In genomic region chr4:3530663-3531254, GRCh38 we compare ENCODE assay signal across 8 cellular contexts. TPM values are rescaled to one million over a fixed set of nuclear protein-coding genes. Genes with fewer than 3 reads are reported as not detected.
A peak's percentile ranks its signal among the peaks of the same experiment; 100 is the strongest.
DNase-seq lines count a peak whose midpoint lies in the region; ATAC-seq, FAIRE-seq and TF ChIP-seq lines count a peak whose summit lies in the region.

No MANE protein-coding gene starts in this region.

- H3K27me3 Mint-ChIP-seq in CD8-positive, alpha-beta T cell (ENCODE audit: low read depth): no peaks in the 10 kb centered on the region

- intact Hi-C loops in CD8-positive, alpha-beta T cell (cut with DNase I, micrococcal nuclease): loop anchor here in 1 of 2 experiments (5.0 kb wide), 4 partner anchors 238 to 762 kb away; partner anchors contain the start of genes LYAR, RGS12 and ZBTB49
- intact Hi-C loops in endothelial cell of umbilical vein (cut with micrococcal nuclease): loop anchor here (1.0 to 5.0 kb wide), 2 partner anchors 332 to 425 kb away; no protein-coding TSS in a partner anchor

- peak overlapping the region; percentile 73; the same call in 1 of the 2 replicates for H3K9ac ChIP-seq in OCI-LY3 (ENCODE audit: low read length)
- H3K9ac ChIP-seq in endothelial cell of umbilical vein (replicated peaks; ENCODE audit: extremely low read depth, insufficient read depth, low read length): no peak overlapping the region

- CTCF ChIA-PET in CD8-positive, alpha-beta T cell (lab: Charles Lee): no interaction called here
- CTCF ChIA-PET in endothelial cell of umbilical vein (lab: Charles Lee): no interaction called here
- CTCF ChIA-PET in HEK293T (lab: Yijun Ruan, JAX): no interaction called here

- no peaks in the 10 kb centered on the region for H3K9me3 ChIP-seq in CD8-positive, alpha-beta T cell (ENCODE audit: low read length)
- H3K9me3 ChIP-seq in OCI-LY3 (ENCODE audit: insufficient read depth, low read length) (no peaks in the 10 kb centered on the region), endothelial cell of umbilical vein (replicated peaks; ENCODE audit: control insufficient read depth, insufficient read depth, low read length) (no peaks in the 10 kb centered on the region), osteoblast (ENCODE audit: low read depth, low read length) (no peaks in the 10 kb centered on the region)

- ATAC-seq in CD8-positive, alpha-beta T cell: no peak
- no peak for ATAC-seq in HG02610 (IDR thresholded peaks at IDR 0.05; ENCODE audit: unreplicated experiment)

- H3K4me1 Mint-ChIP-seq in CD8-positive, alpha-beta T cell (ENCODE audit: low read depth): peaks cover 41% of the 10 kb centered on the region

- H3K36me3 ChIP-seq in CD8-positive, alpha-beta T cell (ENCODE audit: insufficient read depth, low read length): peaks cover 4% of the 10 kb centered on the region
- H3K36me3 ChIP-seq in OCI-LY3 (replicated peaks; ENCODE audit: low read depth, low read length) (peaks cover 5% of the 10 kb centered on the region), endothelial cell of umbilical vein (ENCODE audit: control insufficient read depth in 2 of 2, extremely low read depth in 1 of 2, insufficient read depth in 2 of 2, low read length in 2 of 2) (peaks cover 0 to 9% of the 10 kb centered on the region in 2 experiments), osteoblast (ENCODE audit: insufficient read depth, low read length) (peaks cover 5% of the 10 kb centered on the region)

- H3K27me3 ChIP-seq in CD8-positive, alpha-beta T cell (ENCODE audit: insufficient read depth, low read length): no peaks in the 10 kb centered on the region
- no peaks in the 10 kb centered on the region for H3K27me3 ChIP-seq in OCI-LY3 (ENCODE audit: low read depth, low read length)
- H3K27me3 ChIP-seq in endothelial cell of umbilical vein (ENCODE audit: control insufficient read depth in 2 of 2, insufficient read depth in 2 of 2, low read length in 2 of 2): peaks cover 0 to 4% of the 10 kb centered on the region in 2 experiments
- no peaks in the 10 kb centered on the region for H3K27me3 ChIP-seq in osteoblast (ENCODE audit: insufficient read depth, low read length)

- H4K20me1 ChIP-seq in OCI-LY3 (ENCODE audit: insufficient read depth, low read length): peaks cover 53% of the 10 kb centered on the region
- H4K20me1 ChIP-seq in endothelial cell of umbilical vein (replicated peaks; ENCODE audit: control insufficient read depth, extremely low read depth, insufficient read depth, low read length): peaks cover 2% of the 10 kb centered on the region
- peaks cover 33% of the 10 kb centered on the region for H4K20me1 ChIP-seq in osteoblast (ENCODE audit: insufficient read depth, low read length)

- peak overlapping the region; percentile 95 for H3K4me2 ChIP-seq in OCI-LY3 (ENCODE audit: low read length)
- H3K4me2 ChIP-seq in endothelial cell of umbilical vein (ENCODE audit: insufficient read depth, low read length): peak overlapping the region; percentile 75
- H3K4me2 ChIP-seq in osteoblast (ENCODE audit: insufficient read depth, low read length): peak overlapping the region; percentile 97

- peak overlapping the region; percentile 93 for H3K4me3 ChIP-seq in CD8-positive, alpha-beta T cell (ENCODE audit: low read depth, low read length)
- H3K4me3 ChIP-seq in OCI-LY3 (ENCODE audit: low read length) (peak overlapping the region; percentile 84), endothelial cell of umbilical vein (replicated peaks in 1 of 3; ENCODE audit: insufficient read depth in 1 of 3, low read depth in 1 of 3, low read length in 3 of 3) (peak overlapping the region in 2 of 3 experiments; percentile 57 to 73), osteoblast (ENCODE audit: insufficient read depth, low read length) (peak overlapping the region; percentile 95)

- TF ChIP-seq CTCF in CD8-positive, alpha-beta T cell (IDR thresholded peaks at IDR 0.05): no peak
- TF ChIP-seq CTCF in OCI-LY3 (IDR thresholded peaks at IDR 0.05; ENCODE audit: low read depth, low read length) (no peak), endothelial cell of umbilical vein (IDR thresholded peaks at IDR 0.05; ENCODE audit: extremely low read depth in 1 of 2, insufficient read depth in 1 of 2, low read depth in 1 of 2, low read length in 2 of 2) (no peak), osteoblast (IDR thresholded peaks at IDR 0.05; ENCODE audit: extremely low read depth, low read depth, low read length) (no peak)

- TF ChIP-seq POLR2A in endothelial cell of umbilical vein (IDR thresholded peaks at IDR 0.05; ENCODE audit: low read depth, low read length): no peak

- peaks cover 37% of the 10 kb centered on the region for H3K36me3 Mint-ChIP-seq in CD8-positive, alpha-beta T cell

- peak overlapping the region; percentile 98 for H3K4me3 Mint-ChIP-seq in CD8-positive, alpha-beta T cell

- dilution Hi-C loops in endothelial cell of umbilical vein (cut with MboI; ENCODE audit: extremely low pct_ligation_motif_present, low sequenced_read_pairs): no loop called here

- H3K79me2 ChIP-seq in OCI-LY3 (ENCODE audit: low read length): peaks cover 53% of the 10 kb centered on the region
- H3K79me2 ChIP-seq in endothelial cell of umbilical vein (ENCODE audit: control insufficient read depth, insufficient read depth, low read length): peaks cover 46% of the 10 kb centered on the region
- peaks cover 59% of the 10 kb centered on the region for H3K79me2 ChIP-seq in osteoblast (ENCODE audit: insufficient read depth, low read length)

- H3K9me1 ChIP-seq in endothelial cell of umbilical vein (replicated peaks; ENCODE audit: control insufficient read depth, extremely low read depth, insufficient read depth, low read length): no peaks in the 10 kb centered on the region

- peaks cover 3% of the 10 kb centered on the region for H3K9me3 Mint-ChIP-seq in CD8-positive, alpha-beta T cell

- peak overlapping the region; percentile 77 for H3K27ac Mint-ChIP-seq in CD8-positive, alpha-beta T cell

- BruUV-seq in endothelial cell of umbilical vein (replicated peaks; lab: Mats Ljungman, UMichigan): no TSS peak

- no peak for DNase-seq in CD8-positive, alpha-beta T cell
- DNase-seq in endothelial cell of umbilical vein (ENCODE audit: low read depth, low spot score) (no peak), osteoblast (ENCODE audit: insufficient read length, low spot score, missing footprints) (peak; percentile 86), HEK293T (ENCODE audit: extremely low spot score) (no peak), NCI-H345 (lab: John Stamatoyannopoulos, UW) (no peak)
- no peak for DNase-seq in stimulated activated CD4-positive, alpha-beta T cell treated with anti-CD3 and anti-CD28 coated beads, Interleukin-15, amount 100 ng/mL, for 24 hours

- no peak for FAIRE-seq in endothelial cell of umbilical vein (lab: Jason Lieb, UNC)

- H2AFZ ChIP-seq in OCI-LY3 (ENCODE audit: low read depth, low read length): no peak overlapping the region
- H2AFZ ChIP-seq in endothelial cell of umbilical vein (ENCODE audit: low read depth, low read length): no peak overlapping the region
- H2AFZ ChIP-seq in osteoblast (ENCODE audit: low read length): no peak overlapping the region

- POLR2A ChIA-PET in CD8-positive, alpha-beta T cell (lab: Charles Lee): no interaction called here
- POLR2A ChIA-PET in endothelial cell of umbilical vein (lab: Charles Lee): no interaction called here
- POLR2A ChIA-PET in HEK293T (lab: Yijun Ruan, JAX): no interaction called here

- peaks cover 41% of the 10 kb centered on the region for H3K4me1 ChIP-seq in CD8-positive, alpha-beta T cell (ENCODE audit: insufficient read depth, low read length)
- H3K4me1 ChIP-seq in OCI-LY3 (ENCODE audit: low read length) (peaks cover 23% of the 10 kb centered on the region), endothelial cell of umbilical vein (ENCODE audit: control insufficient read depth, extremely low read depth, insufficient read depth, low read length) (peaks cover 11% of the 10 kb centered on the region), osteoblast (ENCODE audit: insufficient read depth, low read length) (peaks cover 15% of the 10 kb centered on the region)

- no peak overlapping the region for H3K27ac ChIP-seq in CD8-positive, alpha-beta T cell (ENCODE audit: low read depth, low read length)
- H3K27ac ChIP-seq in OCI-LY3 (ENCODE audit: low read length) (no peak overlapping the region), endothelial cell of umbilical vein (ENCODE audit: insufficient read depth, low read depth, low read length) (no peak overlapping the region), osteoblast (ENCODE audit: low read depth, low read length) (no peak overlapping the region)

TF ChIP-seq in endothelial cell of umbilical vein, 7 proteins besides CTCF, POLR2A, EP300 and RAD21 (continues in another document):
- TF ChIP-seq MYC (IDR thresholded peaks at IDR 0.05; ENCODE audit: low read depth, low read length): no peak
- TF ChIP-seq POLR2AphosphoS5 (IDR thresholded peaks at IDR 0.05; ENCODE audit: insufficient read depth, low read depth, low read length): no peak
- TF ChIP-seq MAX (IDR thresholded peaks at IDR 0.05; ENCODE audit: insufficient read depth, insufficient read length): no peak
- no peak for TF ChIP-seq JUN (IDR thresholded peaks at IDR 0.05; ENCODE audit: borderline replicate concordance, insufficient read depth, insufficient read length, low read depth)

TF ChIP-seq in HEK293T, 16 proteins besides CTCF, POLR2A, EP300 and RAD21 (continues in another document):
- TF ChIP-seq NFRKB (IDR thresholded peaks at IDR 0.05) (no peak), SUZ12 (IDR thresholded peaks at IDR 0.05) (no peak), BHLHE40 (IDR thresholded peaks at IDR 0.05; ENCODE audit: borderline replicate concordance) (no peak), ELF4 (IDR thresholded peaks at IDR 0.05) (no peak), SP1 (IDR thresholded peaks at IDR 0.05) (no peak), TARDBP (IDR thresholded peaks at IDR 0.05) (no peak), FOXK2 (IDR thresholded peaks at IDR 0.05) (no peak), L3MBTL2 (conservative IDR thresholded peaks at IDR 0.05) (no peak), FOXA1 (IDR thresholded peaks at IDR 0.05) (no peak), HDGF (IDR thresholded peaks at IDR 0.05; ENCODE audit: borderline replicate concordance) (no peak)

RNA-seq across cellular contexts. Expression of gene LRPAP1, which starts 1.5 kb away (rescaled TPM):
- total RNA-seq in CD8-positive, alpha-beta T cell: 10 to 100 TPM; 94.6 to 97.4 TPM
- 152 and 170 TPM in 2 replicates for total RNA-seq in endothelial cell of umbilical vein
- polyA plus RNA-seq in endothelial cell of umbilical vein: 77.4 and 90.1 TPM in 2 replicates
- polyA plus RNA-seq in endothelial cell of umbilical vein (2011; cell fraction: cytosol; rRNA removed): 139 and 155 TPM in 2 replicates
- 103 and 115 TPM in 2 replicates for polyA plus RNA-seq in endothelial cell of umbilical vein (2011; cell fraction: nucleus; rRNA removed)
- 71.6 and 83.7 TPM in 2 replicates for polyA plus RNA-seq in endothelial cell of umbilical vein (2012)
- 56.4 and 76.2 TPM in 2 replicates for polyA minus RNA-seq in endothelial cell of umbilical vein
- polyA minus RNA-seq in endothelial cell of umbilical vein (2011; cell fraction: cytosol; rRNA and poly(A)+ RNA removed): 30.5 TPM
- polyA minus RNA-seq in endothelial cell of umbilical vein (2011; cell fraction: nucleus; rRNA and poly(A)+ RNA removed): 16.5 and 30.1 TPM in 2 replicates
- total RNA-seq in osteoblast: 79.3 and 82.9 TPM in 2 replicates
